Comparison of ENCODE assay signal across 9 cellular contexts in the genomic region with DNA sequence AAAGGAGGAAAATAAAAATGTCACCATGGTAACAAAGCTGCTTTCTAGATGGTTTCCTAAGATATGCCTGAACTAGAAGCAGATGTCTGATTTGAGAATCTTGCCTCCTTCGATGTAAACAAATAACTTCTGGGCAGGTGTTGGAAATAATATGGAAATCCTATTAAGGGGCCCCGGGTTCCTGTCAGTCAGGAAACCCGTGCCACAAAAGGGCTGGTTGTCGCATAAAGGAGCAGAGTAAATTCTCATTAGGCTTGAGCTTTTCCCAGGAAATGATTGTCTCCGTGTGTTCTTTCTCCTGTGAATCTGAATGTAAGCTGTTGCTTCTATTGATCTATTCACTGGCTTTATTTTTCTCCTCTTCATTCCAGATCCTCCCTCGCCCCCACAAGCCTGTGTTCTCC.
DNase-seq lines count a peak whose midpoint lies in the region; ATAC-seq and TF ChIP-seq lines count a peak whose summit lies in the region.
"Had no signal": no experiment of that assay in that cellular context is flagged by ENCODE, and none has a peak within 500 bp of the region (broad histone marks: within the 10 kb centered on the region; RNA-seq: fewer than 3 reads in every experiment).

No MANE protein-coding gene starts in this region.

- peaks cover 94% of the 10 kb centered on the region for H3K4me1 ChIP-seq in neural progenitor cell

- peak overlapping the region; percentile 39 for H3K4me3 ChIP-seq in neural progenitor cell
- H3K4me3 ChIP-seq: upper lobe of left lung had no signal

- no peaks in the 10 kb centered on the region for H3K9me3 Mint-ChIP-seq in neural progenitor cell

- DNase-seq in DMS 273 (lab: John Stamatoyannopoulos, UW; ENCODE audit: unreplicated experiment) (peak; percentile 87), NCI-H2171 (lab: John Stamatoyannopoulos, UW) (peak; percentile 80), ecto neural progenitor cell (ENCODE audit: low spot score) (peak; percentile 72), neural progenitor cell (ENCODE audit: low spot score) (peak; percentile 92)
- DNase-seq: activated gamma-delta T cell, upper lobe of left lung had no signal

- peaks cover 73% of the 10 kb centered on the region for H3F3A ChIP-seq in neural progenitor cell (ENCODE audit: low read depth)

- H3K4me3 Mint-ChIP-seq in neural progenitor cell: peak overlapping the region; percentile 82

- no peak overlapping the region for H2AFZ ChIP-seq in neural progenitor cell (replicated peaks)

- H3K27me3 ChIP-seq in neural progenitor cell: no peaks in the 10 kb centered on the region
- H3K27me3 ChIP-seq: upper lobe of left lung had no signal

- peaks cover 94% of the 10 kb centered on the region for H3K79me2 ChIP-seq in neural progenitor cell (ENCODE audit: low read depth)

- H3K9ac ChIP-seq in neural progenitor cell: no peak overlapping the region

- H3K36me3 ChIP-seq in neural progenitor cell: peaks cover 5% of the 10 kb centered on the region
- H3K36me3 ChIP-seq: upper lobe of left lung had no signal

- no peak for ATAC-seq in GM19463 (IDR thresholded peaks at IDR 0.05; ENCODE audit: unreplicated experiment)
- ATAC-seq in HG02642 (IDR thresholded peaks at IDR 0.05; ENCODE audit: poor library complexity, unreplicated experiment): no peak
- no peak for ATAC-seq in GM19397 (IDR thresholded peaks at IDR 0.05; ENCODE audit: unreplicated experiment)

- H3K9me3 ChIP-seq in neural progenitor cell (ENCODE audit: low read depth): no peaks in the 10 kb centered on the region
- H3K9me3 ChIP-seq: upper lobe of left lung had no signal

- TF ChIP-seq CTCF in neural progenitor cell (IDR thresholded peaks at IDR 0.05): no peak

- peak overlapping the region; percentile 97 for H3K27ac ChIP-seq in neural progenitor cell
- H3K27ac ChIP-seq: upper lobe of left lung had no signal

- peaks cover 68% of the 10 kb centered on the region for H4K20me1 ChIP-seq in neural progenitor cell (ENCODE audit: low read depth)

- H3K4me2 ChIP-seq in neural progenitor cell: peak overlapping the region; percentile 74

- peak overlapping the region; percentile 100 for H3K27ac Mint-ChIP-seq in neural progenitor cell

- H3K36me3 Mint-ChIP-seq in neural progenitor cell: peaks cover 16% of the 10 kb centered on the region

- peaks cover 1% of the 10 kb centered on the region for H3K27me3 Mint-ChIP-seq in neural progenitor cell (ENCODE audit: insufficient read depth, low read depth)

- peaks cover 88% of the 10 kb centered on the region for H3K4me1 Mint-ChIP-seq in neural progenitor cell
